In the genomic region with DNA sequence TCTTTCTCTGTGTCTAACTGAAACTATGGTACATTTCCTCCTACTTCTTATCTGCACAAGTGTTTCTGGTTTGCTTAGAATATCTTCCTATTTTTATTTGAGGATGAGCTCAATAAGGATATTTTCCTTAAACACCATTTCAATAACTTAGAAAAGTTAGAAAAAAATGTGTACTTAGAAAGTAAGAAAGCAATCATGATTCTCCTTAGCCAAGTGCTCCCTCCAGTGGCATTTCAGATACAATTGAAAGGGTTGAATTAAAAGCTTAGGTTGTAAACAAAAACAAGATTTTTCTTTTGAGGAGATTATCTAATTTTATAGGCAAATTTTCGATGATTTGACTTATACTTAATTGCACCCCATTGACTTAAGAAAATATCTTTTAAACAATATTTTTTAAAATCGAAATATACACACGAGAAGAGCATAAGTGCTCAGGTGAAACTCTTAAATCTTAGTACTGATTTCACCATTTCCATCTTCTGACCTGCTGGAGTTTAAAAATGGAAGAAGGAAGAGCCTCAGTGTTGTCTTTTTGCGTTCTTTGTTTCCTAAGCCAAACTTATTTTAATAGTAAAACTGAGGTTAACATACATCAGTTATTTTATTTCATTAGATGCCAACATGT, we compare ENCODE assay signal across 9 cellular contexts. TPM values are rescaled to one million over a fixed set of nuclear protein-coding genes. Genes with fewer than 3 reads are reported as not detected.
DNase-seq lines count a peak whose midpoint lies in the region; ATAC-seq and TF ChIP-seq lines count a peak whose summit lies in the region.
"Had no signal": no experiment of that assay in that cellular context is flagged by ENCODE, and none has a peak within 500 bp of the region (broad histone marks: within the 10 kb centered on the region; RNA-seq: fewer than 3 reads in every experiment).

No MANE protein-coding gene starts in this region.

- TF ChIP-seq CTCF in cardiac fibroblast (IDR thresholded peaks at IDR 0.05; ENCODE audit: low read depth, low read length): peak; percentile 58

- no peak for ATAC-seq in GM18907 (IDR thresholded peaks at IDR 0.05; ENCODE audit: unreplicated experiment)

- H3K36me3 ChIP-seq in H7 (replicated peaks; ENCODE audit: control insufficient read depth, insufficient read depth, low read length): no peaks in the 10 kb centered on the region

- no peaks in the 10 kb centered on the region for H3K27me3 ChIP-seq in H7 (ENCODE audit: control insufficient read depth, insufficient read depth, low read length)

- DNase-seq in COLO668 (lab: John Stamatoyannopoulos, UW; ENCODE audit: unreplicated experiment): peak; percentile 42
- DNase-seq in H7: peak; percentile 13
- DNase-seq in NCI-H774 (lab: John Stamatoyannopoulos, UW): peak; percentile 45
- DNase-seq in cardiac fibroblast (ENCODE audit: low read depth in 2 of 2): peak; percentile 85 to 88
- DNase-seq in lung microvascular endothelial cell (ENCODE audit: low read depth in 2 of 2): peak; percentile 71 to 79
- DNase-seq in GM19240 (ENCODE audit: insufficient read length, low spot score): no peak
- no peak for DNase-seq in iPS-NIHi7 (ENCODE audit: extremely low spot score)

- no peak overlapping the region for H3K4me3 ChIP-seq in H7 (ENCODE audit: insufficient read depth, low read depth, low read length)
- no peak overlapping the region for H3K4me3 ChIP-seq in cardiac fibroblast (replicated peaks in 1 of 2; ENCODE audit: low read depth in 2 of 2, low read length in 2 of 2)

RNA-seq across cellular contexts. Expression of a gene that starts 26.9 kb away (rescaled TPM):
- not detected in 2 replicates for total RNA-seq in H7 (2014; rRNA removed; shearing (Covaris generic))
- not detected in 2 replicates for total RNA-seq in lung microvascular endothelial cell
- total RNA-seq: T-cell had no signal

RNA-seq across cellular contexts. Expression of a gene that starts 50.8 kb away (rescaled TPM):
- total RNA-seq in H7 (2014; rRNA removed; shearing (Covaris generic)): 104 and 130 TPM in 2 replicates
- 18.5 and 27.8 TPM in 2 replicates for total RNA-seq in lung microvascular endothelial cell

Comparison
In these comparisons a context has a peak if more than half of its experiments do, and no peak if none do; other contexts are left out.
1. DNase-seq: peak in COLO668 (single experiment), H7 (single experiment), NCI-H774 (single experiment), cardiac fibroblast (2 of 2) and lung microvascular endothelial cell (2 of 2); none in GM19240 (single experiment) and iPS-NIHi7 (single experiment).